Comparison of ENCODE assay signal across 1 cellular context in genomic region chr1:227779021-227779441, GRCh38.
TF ChIP-seq lines count a peak whose summit lies in the region.

No MANE protein-coding gene starts in this region.

TF ChIP-seq in SK-N-SH, 30 proteins besides CTCF, POLR2A, EP300 and RAD21:
- TF ChIP-seq FOSL2 (IDR thresholded peaks at IDR 0.05; ENCODE audit: borderline replicate concordance, low read depth) = no peak
- peak; percentile 0; the same call in 1 of the 2 replicates for TF ChIP-seq TCF12 (IDR thresholded peaks at IDR 0.05)
